16 cellular contexts compared by ENCODE assay signal in genomic region chr3:48084929-48085328, GRCh38.
DNase-seq lines count a peak whose midpoint lies in the region; TF ChIP-seq lines count a peak whose summit lies in the region.
"Had no signal": no experiment of that assay in that cellular context is flagged by ENCODE, and none has a peak within 500 bp of the region (broad histone marks: within the 10 kb centered on the region; RNA-seq: fewer than 3 reads in every experiment).

No MANE protein-coding gene starts in this region.

- H3K27ac Mint-ChIP-seq in endodermal cell (peak overlapping the region; percentile 65), glutamatergic neuron (ENCODE audit: unreplicated experiment) (no peak overlapping the region)
- H3K27ac Mint-ChIP-seq: activated naive CD4-positive, alpha-beta T cell treated with anti-CD3 and anti-CD28 coated beads, Interleukin-2, amount 10 ng/mL, durations not matched to agents 7 days and 5 days had no signal

- TF ChIP-seq CTCF in GM13976 (IDR thresholded peaks at IDR 0.05; ENCODE audit: borderline replicate concordance, control extremely low read depth, extremely low read depth, insufficient read depth, missing control alignments), result no peak
- no peak for TF ChIP-seq CTCF in OCI-LY7 (conservative IDR thresholded peaks at IDR 0.05; ENCODE audit: low read length)
- no peak for TF ChIP-seq CTCF in endodermal cell (conservative IDR thresholded peaks at IDR 0.05)
- no peak for TF ChIP-seq CTCF in spleen (IDR thresholded peaks at IDR 0.05 in 8 of 11, conservative IDR thresholded peaks at IDR 0.05 in 3 of 11)
- TF ChIP-seq CTCF in glutamatergic neuron (IDR thresholded peaks at IDR 0.05; ENCODE audit: partially characterized antibody, unreplicated experiment), result no peak

- H3K27ac ChIP-seq in OCI-LY7 (ENCODE audit: low read depth, low read length, poor library complexity, severe bottlenecking) (no peak overlapping the region), endodermal cell (ENCODE audit: low read depth, low read length) (no peak overlapping the region), spleen (peak overlapping the region in 5 of 8 donors; percentile 10 to 98 (median 34))
- H3K27ac ChIP-seq: HL-60, SJCRH30 had no signal

- no peaks in the 10 kb centered on the region for H3K9me2 ChIP-seq in OCI-LY7 (ENCODE audit: insufficient read depth, low read length)

- in situ Hi-C loops in GM13976 (cut with MboI; ENCODE audit: low sequenced_read_pairs, unreplicated experiment), result no loop called here

- H3K36me3 Mint-ChIP-seq in endodermal cell (ENCODE audit: low read depth), result peaks cover 22% of the 10 kb centered on the region
- no peaks in the 10 kb centered on the region for H3K36me3 Mint-ChIP-seq in glutamatergic neuron (ENCODE audit: unreplicated experiment)

- H3K36me3 ChIP-seq in OCI-LY7 (ENCODE audit: insufficient read depth, low read length) (peaks cover 9% of the 10 kb centered on the region; the same call in 1 of the 2 replicates), endodermal cell (ENCODE audit: control insufficient read depth, insufficient read depth, low read length) (peaks cover 36% of the 10 kb centered on the region), spleen (peaks cover 0 to 32% (median 0%) of the 10 kb centered on the region in 6 donors)

- BruUV-seq in OCI-LY7 (replicated peaks; lab: Mats Ljungman, UMichigan), result TSS peak; percentile 44

- DNase-seq in GM13976 (ENCODE audit: low spot score) (peak; percentile 54), OCI-LY7 (ENCODE audit: low spot score) (no peak), endodermal cell (peak; percentile 9), spleen (no peak), glutamatergic neuron (no peak), cerebellar cortex (ENCODE audit: low spot score) (no peak), posterior vena cava (ENCODE audit: low spot score) (no peak)
- DNase-seq: activated CD4-positive, CD25-positive, alpha-beta regulatory T cell; activated naive CD4-positive, alpha-beta T cell treated with anti-CD3 and anti-CD28 coated beads, Interleukin-2, amount 10 ng/mL, durations not matched to agents 7 days and 5 days; hypothalamus; mucosa of descending colon; NCI-H1092; NCI-H526 treated with DMSO at 0.1 percent for 48 hours; SJCRH30; small intestine had no signal

- H3K4me1 ChIP-seq in OCI-LY7 (ENCODE audit: insufficient read depth, low read length, poor library complexity, severe bottlenecking), result peaks cover 17% of the 10 kb centered on the region
- H3K4me1 ChIP-seq in endodermal cell (ENCODE audit: control insufficient read depth, insufficient read depth, low read length), result no peaks in the 10 kb centered on the region
- H3K4me1 ChIP-seq in spleen, result peaks cover 17 to 76% (median 49%) of the 10 kb centered on the region in 6 donors

- H3K9me3 ChIP-seq in OCI-LY7 (ENCODE audit: low read length) (no peaks in the 10 kb centered on the region), endodermal cell (ENCODE audit: control insufficient read depth, low read length) (no peaks in the 10 kb centered on the region), spleen (no peaks in the 10 kb centered on the region)
- H3K9me3 ChIP-seq: mucosa of descending colon, SJCRH30 had no signal

- 87% methylated on average over 1 of the region's 1 CpG; no CpG with 5 or more reads in 1 of the 2 experiments for WGBS in endodermal cell (ENCODE audit: insufficient coverage in 1 of 2, insufficient read length in 1 of 2), 2 experiments
- 49 to 91% (median 76%) methylated on average over 1 of the region's 1 CpG for WGBS in spleen, 5 donors

- H3K4me3 Mint-ChIP-seq in endodermal cell (no peak overlapping the region), glutamatergic neuron (ENCODE audit: unreplicated experiment) (no peak overlapping the region)
- H3K4me3 Mint-ChIP-seq: activated naive CD4-positive, alpha-beta T cell treated with anti-CD3 and anti-CD28 coated beads, Interleukin-2, amount 10 ng/mL, durations not matched to agents 7 days and 5 days had no signal

- no peaks in the 10 kb centered on the region for H3K27me3 Mint-ChIP-seq in endodermal cell (ENCODE audit: insufficient read depth)
- peaks cover 12% of the 10 kb centered on the region for H3K27me3 Mint-ChIP-seq in glutamatergic neuron (ENCODE audit: unreplicated experiment)

- TF ChIP-seq POLR2A in spleen (IDR thresholded peaks at IDR 0.05), result no peak

- no peak overlapping the region for H2AFZ ChIP-seq in OCI-LY7 (ENCODE audit: low read length)

- CTCF ChIA-PET in OCI-LY7 (lab: Charles Lee; ENCODE audit: unreplicated experiment), result no interaction called here

- H3K4me1 Mint-ChIP-seq in endodermal cell, result peaks cover 18% of the 10 kb centered on the region
- peaks cover 15% of the 10 kb centered on the region for H3K4me1 Mint-ChIP-seq in glutamatergic neuron (ENCODE audit: low read depth, unreplicated experiment)

- H3K27me3 ChIP-seq in endodermal cell (ENCODE audit: control insufficient read depth, insufficient read depth, low read length, poor library complexity, severe bottlenecking), result no peaks in the 10 kb centered on the region
- H3K27me3 ChIP-seq in spleen (replicated peaks in 1 of 7), result no peaks in the 10 kb centered on the region
- H3K27me3 ChIP-seq: SJCRH30 had no signal

- H3K79me2 ChIP-seq in OCI-LY7 (ENCODE audit: insufficient read depth, low read depth, low read length), result peaks cover 31% of the 10 kb centered on the region; the same call in 1 of the 2 replicates

- H3K9me3 Mint-ChIP-seq in endodermal cell (no peaks in the 10 kb centered on the region), glutamatergic neuron (ENCODE audit: unreplicated experiment) (peaks cover 5% of the 10 kb centered on the region)
- H3K9me3 Mint-ChIP-seq: activated naive CD4-positive, alpha-beta T cell treated with anti-CD3 and anti-CD28 coated beads, Interleukin-2, amount 10 ng/mL, durations not matched to agents 7 days and 5 days had no signal

- intact Hi-C loops in OCI-LY7 (cut with micrococcal nuclease; ENCODE audit: unreplicated experiment), result loop anchor here (5.0 to 10.0 kb wide), 2 partner anchors 67 to 360 kb away; partner anchors contain the start of genes ATRIP, CCDC51 and TMA7
- intact Hi-C loops in spleen (cut with DNase I; ENCODE audit: low total_unique reads), result no loop called here
- intact Hi-C loops in posterior vena cava (cut with DNase I), result loop anchor here in 1 of 2 donors (10.0 kb wide), 1 partner anchor 50 kb away; no protein-coding TSS in a partner anchor

- H3K9ac ChIP-seq in endodermal cell (ENCODE audit: extremely low read depth, low read length, poor library complexity, severe bottlenecking), result no peak overlapping the region

- H4K20me1 ChIP-seq in OCI-LY7 (ENCODE audit: insufficient read depth, low read length), result peaks cover 5% of the 10 kb centered on the region; the same call in 1 of the 2 replicates

- H3K4me3 ChIP-seq in OCI-LY7 (ENCODE audit: low read depth, low read length, poor library complexity, severe bottlenecking), result no peak overlapping the region
- no peak overlapping the region for H3K4me3 ChIP-seq in endodermal cell (ENCODE audit: low read length)
- H3K4me3 ChIP-seq in spleen, result no peak overlapping the region
- H3K4me3 ChIP-seq: mucosa of descending colon, SJCRH30 had no signal

- POLR2A ChIA-PET in OCI-LY7 (lab: Charles Lee), result interaction anchor here (0.6 to 0.7 kb wide), 3 partner anchors 66 to 167 kb away, joined by 3 to 10 read pairs (median 6); no protein-coding TSS in a partner anchor

- no peak overlapping the region for H3K4me2 ChIP-seq in OCI-LY7 (ENCODE audit: low read length)

Comparison
In these comparisons a context has a peak if more than half of its experiments do, and no peak if none do; other contexts are left out.
1. DNase-seq: peak in GM13976 (single experiment) and endodermal cell (single experiment); none in OCI-LY7 (single experiment), spleen (single experiment), glutamatergic neuron (single experiment), cerebellar cortex (single experiment) and posterior vena cava (single experiment).
2. H3K27ac ChIP-seq: peak in spleen (5 of 8); none in OCI-LY7 (single experiment) and endodermal cell (single experiment).